ENCODE assay signal across 1 cellular context in genomic region chr7:101856488-101857357, GRCh38.
TF ChIP-seq lines count a peak whose summit lies in the region.

No MANE protein-coding gene starts in this region.

TF ChIP-seq in HEK293, 187 proteins besides CTCF, POLR2A, EP300 and RAD21 (continued from another document):
- 0 out of 2 replicates have a peak, but pooled peaks have one; percentile 43 for TF ChIP-seq ZNF513 (tag by site-specific recombination; IDR thresholded peaks at IDR 0.05)
- no peak for TF ChIP-seq ZNF23 (tag by site-specific recombination; IDR thresholded peaks at IDR 0.05; ENCODE audit: borderline replicate concordance)
- TF ChIP-seq PRDM1 (tag by site-specific recombination; IDR thresholded peaks at IDR 0.05): peak; percentile 95
- TF ChIP-seq ZBTB10 (tag by site-specific recombination; IDR thresholded peaks at IDR 0.05): peak; percentile 69; the same call in 1 of the 2 replicates
- no peak for TF ChIP-seq ZNF626 (tag by site-specific recombination; IDR thresholded peaks at IDR 0.05)
- no peak; the same call in 1 of the 2 replicates for TF ChIP-seq ZFP37 (tag by site-specific recombination; IDR thresholded peaks at IDR 0.05)
- TF ChIP-seq ZSCAN30 (tag by site-specific recombination; IDR thresholded peaks at IDR 0.05): 0 out of 2 replicates have a peak, but pooled peaks have one; percentile 15
- no peak for TF ChIP-seq ZNF37A (tag by site-specific recombination; IDR thresholded peaks at IDR 0.05)
- TF ChIP-seq ZNF629 (tag by site-specific recombination; IDR thresholded peaks at IDR 0.05): peak; percentile 97
- TF ChIP-seq ZNF121 (tag by site-specific recombination; IDR thresholded peaks at IDR 0.05): peak; percentile 91
- TF ChIP-seq ZNF16 (tag by site-specific recombination; IDR thresholded peaks at IDR 0.05; ENCODE audit: low read depth): no peak
- 0 out of 2 replicates have a peak, but pooled peaks have one; percentile 8 for TF ChIP-seq ZBTB44 (tag by site-specific recombination; IDR thresholded peaks at IDR 0.05)
- TF ChIP-seq EGR2 (tag by site-specific recombination; IDR thresholded peaks at IDR 0.05; ENCODE audit: low read depth): peak; percentile 85
- TF ChIP-seq SCRT1 (tag by site-specific recombination; IDR thresholded peaks at IDR 0.05; ENCODE audit: borderline replicate concordance): peak; percentile 68; the same call in 1 of the 2 replicates
- TF ChIP-seq ZNF169 (tag by site-specific recombination; IDR thresholded peaks at IDR 0.05): no peak
- peak; percentile 86 for TF ChIP-seq SP2 (tag by site-specific recombination; IDR thresholded peaks at IDR 0.05)
- peak; percentile 86 for TF ChIP-seq ZBTB21 (tag by site-specific recombination; IDR thresholded peaks at IDR 0.05)
- peak; percentile 99 for TF ChIP-seq ZNF18 (tag by site-specific recombination; IDR thresholded peaks at IDR 0.05)
- peak; percentile 85 for TF ChIP-seq ZEB2 (tag by site-specific recombination; IDR thresholded peaks at IDR 0.05)
- no peak for TF ChIP-seq ZNF426 (tag by site-specific recombination; IDR thresholded peaks at IDR 0.05)
- peak; percentile 58; the same call in 1 of the 2 replicates for TF ChIP-seq YY1 (tag by site-specific recombination; IDR thresholded peaks at IDR 0.05)
- peak; percentile 76 for TF ChIP-seq ZNF366 (tag by site-specific recombination; conservative IDR thresholded peaks at IDR 0.05)
- TF ChIP-seq ZNF660 (tag by site-specific recombination; IDR thresholded peaks at IDR 0.05): no peak
- peak; percentile 95 for TF ChIP-seq ZBTB17 (tag by site-specific recombination; IDR thresholded peaks at IDR 0.05)
- no peak for TF ChIP-seq ZNF544 (tag by site-specific recombination; IDR thresholded peaks at IDR 0.05)
- peak; percentile 96 for TF ChIP-seq GLIS2 (tag by site-specific recombination; IDR thresholded peaks at IDR 0.05)
- TF ChIP-seq REST (tag by site-specific recombination; IDR thresholded peaks at IDR 0.05): 0 out of 2 replicates have a peak, but pooled peaks have one; percentile 43
